ENCODE assay signal across 18 cellular contexts in the genomic region with DNA sequence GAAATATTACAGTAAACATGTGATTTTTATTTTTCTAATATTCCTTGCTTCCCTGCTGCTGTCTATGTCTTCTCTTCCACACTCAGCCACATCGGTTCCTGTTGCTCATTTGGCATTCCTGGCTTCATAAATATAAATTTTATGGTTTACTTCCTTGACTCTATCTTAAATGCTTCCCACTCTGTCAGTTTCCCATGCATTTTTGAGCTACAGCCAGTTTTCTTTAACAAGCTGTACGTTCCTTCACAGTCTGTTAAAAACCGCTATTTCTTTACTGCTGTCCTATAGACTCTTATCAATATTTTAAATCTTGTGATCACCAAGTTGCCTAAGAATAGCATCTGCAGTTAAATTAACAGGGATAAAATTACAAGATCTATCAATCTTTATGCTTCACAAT.
"Had no signal": no experiment of that assay in that cellular context is flagged by ENCODE, and none has a peak within 500 bp of the region (broad histone marks: within the 10 kb centered on the region; RNA-seq: fewer than 3 reads in every experiment).

No MANE protein-coding gene starts in this region.

- H3K4me3 Mint-ChIP-seq: activated B cell treated with CpG ODN at 0.5 μM for 24 hours; activated CD4-positive, alpha-beta memory T cell treated with anti-CD3 and anti-CD28 coated beads for 36 hours; activated naive CD4-positive, alpha-beta T cell treated with anti-CD3 and anti-CD28 coated beads, Interleukin-2, amount 10 ng/mL, durations not matched to agents 7 days and 5 days; natural killer cell treated with Interleukin-12 subunit alpha and Interleukin-12 subunit beta and Interleukin-15 and Interleukin-18, amount 100 ng/mL, for 72 hours; stimulated activated effector memory CD8-positive, alpha-beta T cell treated with anti-CD3 and anti-CD28 coated beads, Interleukin-12 subunit alpha, Interleukin-12 subunit beta, amount 100 ng/mL, for 72 hours; stimulated activated naive CD8-positive, alpha-beta T cell treated with anti-CD3 and anti-CD28 coated beads, Interleukin-15, amount 100 ng/mL, for 72 hours; T-helper 17 cell had no signal

- H3K4me3 ChIP-seq: cardiac muscle cell, gastrocnemius medialis, skin epidermis, tibial artery had no signal

- H3K27ac Mint-ChIP-seq: activated B cell treated with CpG ODN at 0.5 μM for 24 hours; activated CD4-positive, alpha-beta memory T cell treated with anti-CD3 and anti-CD28 coated beads for 36 hours; activated naive CD4-positive, alpha-beta T cell treated with anti-CD3 and anti-CD28 coated beads, Interleukin-2, amount 10 ng/mL, durations not matched to agents 7 days and 5 days; natural killer cell treated with Interleukin-12 subunit alpha and Interleukin-12 subunit beta and Interleukin-15 and Interleukin-18, amount 100 ng/mL, for 72 hours; stimulated activated effector memory CD8-positive, alpha-beta T cell treated with anti-CD3 and anti-CD28 coated beads, Interleukin-12 subunit alpha, Interleukin-12 subunit beta, amount 100 ng/mL, for 72 hours; T-helper 17 cell had no signal

- H3K9me3 ChIP-seq: gastrocnemius medialis, tibial artery had no signal

- H3K36me3 Mint-ChIP-seq: activated CD4-positive, alpha-beta memory T cell treated with anti-CD3 and anti-CD28 coated beads for 36 hours; activated naive CD4-positive, alpha-beta T cell treated with anti-CD3 and anti-CD28 coated beads, Interleukin-2, amount 10 ng/mL, durations not matched to agents 7 days and 5 days; natural killer cell treated with Interleukin-12 subunit alpha and Interleukin-12 subunit beta and Interleukin-15 and Interleukin-18, amount 100 ng/mL, for 72 hours; stimulated activated effector memory CD8-positive, alpha-beta T cell treated with anti-CD3 and anti-CD28 coated beads, Interleukin-12 subunit alpha, Interleukin-12 subunit beta, amount 100 ng/mL, for 72 hours had no signal

- H3K27me3 ChIP-seq: cardiac muscle cell, gastrocnemius medialis, tibial artery had no signal

- H3K9me3 Mint-ChIP-seq: activated B cell treated with CpG ODN at 0.5 μM for 24 hours; activated CD4-positive, alpha-beta memory T cell treated with anti-CD3 and anti-CD28 coated beads for 36 hours; activated naive CD4-positive, alpha-beta T cell treated with anti-CD3 and anti-CD28 coated beads, Interleukin-2, amount 10 ng/mL, durations not matched to agents 7 days and 5 days; stimulated activated naive CD8-positive, alpha-beta T cell treated with anti-CD3 and anti-CD28 coated beads, Interleukin-15, amount 100 ng/mL, for 72 hours had no signal

- DNase-seq: activated B cell treated with CpG ODN at 0.5 μM for 24 hours; activated CD4-positive, alpha-beta memory T cell treated with anti-CD3 and anti-CD28 coated beads for 36 hours; activated CD4-positive, alpha-beta T cell treated with anti-CD3 and anti-CD28 coated beads for 4 hours; activated effector memory CD4-positive, alpha-beta T cell treated with anti-CD3 and anti-CD28 coated beads, Interleukin-2, amount 50 U/mL, for 16 hours; activated naive CD4-positive, alpha-beta T cell treated with anti-CD3 and anti-CD28 coated beads, Interleukin-2, amount 10 ng/mL, durations not matched to agents 7 days and 5 days; erythroblast; gastrocnemius medialis; hypothalamus; left ventricle myocardium superior; mammary epithelial cell; stimulated activated CD4-positive, alpha-beta T cell treated with anti-CD3 and anti-CD28 coated beads, Interleukin-2, amount 100 ng/mL, for 24 hours; stimulated activated naive CD8-positive, alpha-beta T cell treated with anti-CD3 and anti-CD28 coated beads, Interleukin-15, amount 100 ng/mL, for 72 hours; T-helper 17 cell; tibial artery had no signal

- H3K27ac ChIP-seq: cardiac muscle cell, gastrocnemius medialis, skin epidermis, tibial artery had no signal

- H3K27me3 Mint-ChIP-seq: activated CD4-positive, alpha-beta memory T cell treated with anti-CD3 and anti-CD28 coated beads for 36 hours; activated naive CD4-positive, alpha-beta T cell treated with anti-CD3 and anti-CD28 coated beads, Interleukin-2, amount 10 ng/mL, durations not matched to agents 7 days and 5 days; stimulated activated naive CD8-positive, alpha-beta T cell treated with anti-CD3 and anti-CD28 coated beads, Interleukin-15, amount 100 ng/mL, for 72 hours had no signal

- H3K4me1 Mint-ChIP-seq: activated B cell treated with CpG ODN at 0.5 μM for 24 hours; activated naive CD4-positive, alpha-beta T cell treated with anti-CD3 and anti-CD28 coated beads, Interleukin-2, amount 10 ng/mL, durations not matched to agents 7 days and 5 days; stimulated activated effector memory CD8-positive, alpha-beta T cell treated with anti-CD3 and anti-CD28 coated beads, Interleukin-12 subunit alpha, Interleukin-12 subunit beta, amount 100 ng/mL, for 72 hours; stimulated activated naive CD8-positive, alpha-beta T cell treated with anti-CD3 and anti-CD28 coated beads, Interleukin-15, amount 100 ng/mL, for 72 hours; T-helper 17 cell had no signal

- ATAC-seq: gastrocnemius medialis; left ventricle myocardium superior; natural killer cell treated with Interleukin-12 subunit alpha and Interleukin-12 subunit beta and Interleukin-15 and Interleukin-18, amount 100 ng/mL, for 72 hours; stimulated activated naive CD8-positive, alpha-beta T cell treated with anti-CD3 and anti-CD28 coated beads, Interleukin-15, amount 100 ng/mL, for 72 hours; T-helper 17 cell had no signal

- H3K4me1 ChIP-seq: gastrocnemius medialis, tibial artery had no signal

- H3K36me3 ChIP-seq: cardiac muscle cell, gastrocnemius medialis, tibial artery had no signal
